ENCODE assay signal across 19 cellular contexts in the genomic region with DNA sequence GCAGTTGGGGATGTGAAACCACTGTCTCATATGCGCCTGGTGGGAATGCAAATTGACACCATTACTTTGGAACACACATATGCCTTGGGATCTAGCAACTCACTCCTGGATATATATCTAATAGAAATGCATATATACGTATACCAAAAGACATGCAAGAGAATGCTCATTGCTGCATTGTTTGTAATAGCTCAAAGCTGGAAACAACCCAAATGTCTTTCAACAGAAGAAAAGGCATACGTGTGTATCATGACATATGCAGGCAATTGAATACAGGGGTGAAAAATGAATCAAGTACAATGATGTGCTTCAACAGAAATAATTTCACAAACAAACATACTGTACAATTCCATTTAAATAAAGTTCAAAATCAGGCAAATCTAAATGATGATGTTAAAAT.
"Had no signal": no experiment of that assay in that cellular context is flagged by ENCODE, and none has a peak within 500 bp of the region (broad histone marks: within the 10 kb centered on the region; RNA-seq: fewer than 3 reads in every experiment).

No MANE protein-coding gene starts in this region.

- H3K36me3 Mint-ChIP-seq: naive thymus-derived CD4-positive, alpha-beta T cell had no signal

- H3K9me3 Mint-ChIP-seq: dendritic cell treated with granulocyte-macrophage colony-stimulating factor and Interleukin-4, amounts not matched to agents 40 ng/mL and 50 ng/mL, for 4 days; effector memory CD8-positive, alpha-beta T cell had no signal

- H3K27ac Mint-ChIP-seq: dendritic cell treated with granulocyte-macrophage colony-stimulating factor and Interleukin-4, amounts not matched to agents 40 ng/mL and 50 ng/mL, for 4 days; effector memory CD8-positive, alpha-beta T cell; naive thymus-derived CD4-positive, alpha-beta T cell; nephron progenitor cell had no signal

- H3K4me3 ChIP-seq: esophagus squamous epithelium, heart left ventricle, psoas muscle, right lobe of liver, skin epidermis, stomach, thoracic aorta, transverse colon had no signal

- H3K4me1 Mint-ChIP-seq: naive thymus-derived CD4-positive, alpha-beta T cell; nephron progenitor cell had no signal

- DNase-seq: effector memory CD8-positive, alpha-beta T cell; esophagus squamous epithelium; foreskin fibroblast; hippocampal formation; left colon; mesendoderm; naive thymus-derived CD4-positive, alpha-beta T cell; nephron progenitor cell; psoas muscle; right lobe of liver; stimulated activated CD4-positive, alpha-beta T cell treated with anti-CD3 and anti-CD28 coated beads, Interleukin-2, amount 100 ng/mL, for 24 hours; stimulated activated naive CD4-positive, alpha-beta T cell; stomach; transverse colon had no signal

- FAIRE-seq: colon had no signal

- H3K4me3 Mint-ChIP-seq: dendritic cell treated with granulocyte-macrophage colony-stimulating factor and Interleukin-4, amounts not matched to agents 40 ng/mL and 50 ng/mL, for 4 days; effector memory CD8-positive, alpha-beta T cell; naive thymus-derived CD4-positive, alpha-beta T cell; nephron progenitor cell had no signal

- ATAC-seq: effector memory CD8-positive, alpha-beta T cell; left colon; naive thymus-derived CD4-positive, alpha-beta T cell; psoas muscle; right lobe of liver had no signal
